Comparison of ENCODE assay signal across 19 cellular contexts in genomic region chr21:17609681-17610080, GRCh38. TPM values are rescaled to one million over a fixed set of nuclear protein-coding genes. Genes with fewer than 3 reads are reported as not detected.
DNase-seq lines count a peak whose midpoint lies in the region; ATAC-seq, FAIRE-seq and TF ChIP-seq lines count a peak whose summit lies in the region.
"Had no signal": no experiment of that assay in that cellular context is flagged by ENCODE, and none has a peak within 500 bp of the region (broad histone marks: within the 10 kb centered on the region; RNA-seq: fewer than 3 reads in every experiment).

No MANE protein-coding gene starts in this region.

- H3K36me3 ChIP-seq in HepG2 (replicated peaks in 1 of 2; ENCODE audit: control insufficient read depth in 1 of 2, insufficient read depth in 2 of 2, low read length in 2 of 2) (peaks cover under 1 to 18% of the 10 kb centered on the region in 2 experiments; a peak in 4 of 5 replicates), right lobe of liver (peaks cover 0 to 4% (median 0%) of the 10 kb centered on the region in 4 donors), transverse colon (peaks cover 0 to 6% (median 0%) of the 10 kb centered on the region in 4 donors), tibial nerve (peaks cover 0 to 17% (median 0%) of the 10 kb centered on the region in 3 donors)

- peak overlapping the region; percentile 67 for H3K27ac Mint-ChIP-seq in activated T-helper 1 cell treated with anti-CD3 and anti-CD28 coated beads, Interleukin-12 subunit alpha, Interleukin-12 subunit beta, Interleukin-2, Interleukin-4 antibody, amounts not matched to agents 30 ng/mL and 10 ng/mL and 1 ng/mL, durations not matched to agents 14 hours and 24 hours and 36 hours

- H3K9me3 Mint-ChIP-seq in activated T-helper 1 cell treated with anti-CD3 and anti-CD28 coated beads, Interleukin-12 subunit alpha, Interleukin-12 subunit beta, Interleukin-2, Interleukin-4 antibody, amounts not matched to agents 30 ng/mL and 10 ng/mL and 1 ng/mL, durations not matched to agents 14 hours and 24 hours and 36 hours, result no peaks in the 10 kb centered on the region
- H3K9me3 Mint-ChIP-seq: immature natural killer cell had no signal

- WGBS in HepG2 (ENCODE audit: low lambda C conversion rate), result 95% methylated on average over 2 of the region's 2 CpGs
- WGBS in right lobe of liver (ENCODE audit: insufficient coverage, low coverage, low lambda C conversion rate, missing lambda C conversion rate), result 88% methylated on average over 2 of the region's 2 CpGs
- 67 to 75% methylated on average over 2 of the region's 2 CpGs for WGBS in transverse colon (ENCODE audit: low coverage in 1 of 2), 2 donors
- WGBS in tibial nerve, 2 donors, result 90 to 96% methylated on average over 2 of the region's 2 CpGs

- H3K4me1 ChIP-seq in HepG2 (ENCODE audit: insufficient read depth, low read length) (peaks cover 44% of the 10 kb centered on the region), right lobe of liver (no peaks in the 10 kb centered on the region), foreskin keratinocyte (peaks cover 23% of the 10 kb centered on the region), transverse colon (peaks cover 15 to 51% (median 24%) of the 10 kb centered on the region in 4 donors), tibial nerve (peaks cover 0 to 44% (median 7%) of the 10 kb centered on the region in 4 donors)

- TF ChIP-seq POLR2A in HepG2 (IDR thresholded peaks at IDR 0.05; ENCODE audit: insufficient read depth in 1 of 2, low read depth in 2 of 2, low read length in 2 of 2) (no peak), right lobe of liver (IDR thresholded peaks at IDR 0.05) (no peak), transverse colon (IDR thresholded peaks at IDR 0.05) (no peak), tibial nerve (IDR thresholded peaks at IDR 0.05) (no peak)

- TF ChIP-seq RAD21 in HepG2 (CRISPR knock-in tag; IDR thresholded peaks at IDR 0.05), result no peak

- in situ Hi-C loops in HepG2 (cut with HindIII; ENCODE audit: extremely low pct_ligation_motif_present, low pct_unique_long_range_greater_than_20kb), result no loop called here
- in situ Hi-C loops in transverse colon (cut with MboI; ENCODE audit: low pct_ligation_motif_present in 1 of 4, low pct_unique_long_range_greater_than_20kb in 1 of 4, low sequenced_read_pairs in 3 of 4), result no loop called here

- H2AFZ ChIP-seq in HepG2 (ENCODE audit: low read length), result no peak overlapping the region

- H3K4me3 Mint-ChIP-seq in activated T-helper 1 cell treated with anti-CD3 and anti-CD28 coated beads, Interleukin-12 subunit alpha, Interleukin-12 subunit beta, Interleukin-2, Interleukin-4 antibody, amounts not matched to agents 30 ng/mL and 10 ng/mL and 1 ng/mL, durations not matched to agents 14 hours and 24 hours and 36 hours, result peak overlapping the region; percentile 88

- H3K9ac ChIP-seq in HepG2 (ENCODE audit: insufficient read depth, low read depth, low read length), result no peak overlapping the region

- CTCF ChIA-PET in HepG2 (lab: Yijun Ruan, JAX; ENCODE audit: low intra/inter-chr PET ratio, low total read pairs), result no interaction called here

- peaks cover 53% of the 10 kb centered on the region for H3K4me1 Mint-ChIP-seq in activated T-helper 1 cell treated with anti-CD3 and anti-CD28 coated beads, Interleukin-12 subunit alpha, Interleukin-12 subunit beta, Interleukin-2, Interleukin-4 antibody, amounts not matched to agents 30 ng/mL and 10 ng/mL and 1 ng/mL, durations not matched to agents 14 hours and 24 hours and 36 hours (ENCODE audit: low read depth)

- H3K9me3 ChIP-seq in HepG2 (ENCODE audit: low read length), result no peaks in the 10 kb centered on the region
- H3K9me3 ChIP-seq in right lobe of liver, result no peaks in the 10 kb centered on the region
- no peaks in the 10 kb centered on the region for H3K9me3 ChIP-seq in transverse colon
- no peaks in the 10 kb centered on the region for H3K9me3 ChIP-seq in tibial nerve

- no peak overlapping the region for H3K27ac ChIP-seq in HepG2 (ENCODE audit: extremely low read length, insufficient read depth, low read length)
- no peak overlapping the region for H3K27ac ChIP-seq in right lobe of liver
- H3K27ac ChIP-seq in foreskin keratinocyte, result peak overlapping the region; percentile 12
- H3K27ac ChIP-seq in transverse colon, result peak overlapping the region; percentile 39 to 94 (median 91)
- H3K27ac ChIP-seq in tibial nerve, result no peak overlapping the region
- H3K27ac ChIP-seq: cardiac muscle cell had no signal

- H3K4me3 ChIP-seq in HepG2 (replicated peaks in 1 of 3; ENCODE audit: insufficient read depth in 1 of 3, low read depth in 2 of 3, low read length in 3 of 3), result no peak overlapping the region
- H3K4me3 ChIP-seq in right lobe of liver, result no peak overlapping the region
- no peak overlapping the region for H3K4me3 ChIP-seq in transverse colon
- no peak overlapping the region for H3K4me3 ChIP-seq in tibial nerve
- H3K4me3 ChIP-seq: cardiac muscle cell had no signal

- 0 out of 2 replicates have a peak overlapping the region, but pooled peaks have one; percentile 89 for H3K4me2 ChIP-seq in HepG2 (ENCODE audit: low read depth, low read length)

- POLR2A ChIA-PET in HepG2 (lab: Yijun Ruan, JAX), result no interaction called here

- no peak for ATAC-seq in HepG2
- no peak for ATAC-seq in right lobe of liver
- ATAC-seq in foreskin keratinocyte, result no peak
- ATAC-seq: activated CD4-positive, CD25-positive, alpha-beta regulatory T cell treated with anti-CD3 and anti-CD28 coated beads, Interleukin-2, amount 50 U/mL, for 24 hours had no signal

- no peaks in the 10 kb centered on the region; a peak in 1 of 5 replicates for H3K27me3 ChIP-seq in HepG2 (ENCODE audit: control insufficient read depth in 1 of 2, insufficient read depth in 2 of 2, low read length in 2 of 2)
- H3K27me3 ChIP-seq in right lobe of liver, result no peaks in the 10 kb centered on the region
- H3K27me3 ChIP-seq in foreskin keratinocyte, result no peaks in the 10 kb centered on the region
- no peaks in the 10 kb centered on the region for H3K27me3 ChIP-seq in transverse colon
- H3K27me3 ChIP-seq in tibial nerve, result no peaks in the 10 kb centered on the region
- H3K27me3 ChIP-seq: cardiac muscle cell had no signal

- H3K36me3 Mint-ChIP-seq in activated T-helper 1 cell treated with anti-CD3 and anti-CD28 coated beads, Interleukin-12 subunit alpha, Interleukin-12 subunit beta, Interleukin-2, Interleukin-4 antibody, amounts not matched to agents 30 ng/mL and 10 ng/mL and 1 ng/mL, durations not matched to agents 14 hours and 24 hours and 36 hours (ENCODE audit: low read depth), result peaks cover 43% of the 10 kb centered on the region

- intact Hi-C loops in HepG2 (cut with micrococcal nuclease; ENCODE audit: unreplicated experiment), result loop anchor here (10.0 kb wide), 1 partner anchor 205 kb away; the partner anchor contains the start of gene C21orf91
- intact Hi-C loops in right lobe of liver (cut with DNase I), result no loop called here
- intact Hi-C loops in activated T-helper 1 cell treated with anti-CD3 and anti-CD28 coated beads, Interleukin-12 subunit alpha, Interleukin-12 subunit beta, Interleukin-2, Interleukin-4 antibody, amounts not matched to agents 30 ng/mL and 10 ng/mL and 1 ng/mL, durations not matched to agents 14 hours and 24 hours and 36 hours (cut with micrococcal nuclease), result loop anchor here (2.0 to 5.0 kb wide), 3 partner anchors 15 to 1877 kb away; no protein-coding TSS in a partner anchor
- intact Hi-C loops in transverse colon (cut with DNase I; ENCODE audit: low total_unique reads), result no loop called here

- FAIRE-seq in HepG2 (lab: Jason Lieb, UNC), result no peak

- TF ChIP-seq CTCF in HepG2 (CRISPR knock-in tag; IDR thresholded peaks at IDR 0.05), result no peak
- no peak for TF ChIP-seq CTCF in right lobe of liver (IDR thresholded peaks at IDR 0.05)
- TF ChIP-seq CTCF in foreskin keratinocyte (conservative IDR thresholded peaks at IDR 0.05), result no peak
- TF ChIP-seq CTCF in transverse colon (IDR thresholded peaks at IDR 0.05), result no peak
- no peak for TF ChIP-seq CTCF in tibial nerve (IDR thresholded peaks at IDR 0.05)

- no peak for DNase-seq in HepG2 (ENCODE audit: low spot score)
- DNase-seq in right lobe of liver, result no peak
- no peak for DNase-seq in activated T-helper 1 cell treated with anti-CD3 and anti-CD28 coated beads, Interleukin-12 subunit alpha, Interleukin-12 subunit beta, Interleukin-2, Interleukin-4 antibody, amounts not matched to agents 30 ng/mL and 10 ng/mL and 1 ng/mL, durations not matched to agents 14 hours and 24 hours and 36 hours (ENCODE audit: low spot score)
- DNase-seq in foreskin keratinocyte, result no peak
- no peak for DNase-seq in transverse colon
- no peak for DNase-seq in SW 1271 (lab: John Stamatoyannopoulos, UW)
- DNase-seq in NCI-H510A treated with DMSO at 0.1 percent for 48 hours (lab: John Stamatoyannopoulos, UW), result no peak
- no peak for DNase-seq in tibial nerve (ENCODE audit: low spot score in 2 of 2)
- DNase-seq: head of caudate nucleus; immature natural killer cell; Karpas-422; NCI-H2107; NCI-H524 treated with DMSO at 0.1 percent for 48 hours; Right ventricle myocardium superior; stimulated activated CD4-positive, alpha-beta T cell treated with anti-CD3 and anti-CD28 coated beads, Interleukin-4, amount 100 ng/mL, for 1 hour; substantia nigra; T1000 had no signal

- no peaks in the 10 kb centered on the region for H3K27me3 Mint-ChIP-seq in activated T-helper 1 cell treated with anti-CD3 and anti-CD28 coated beads, Interleukin-12 subunit alpha, Interleukin-12 subunit beta, Interleukin-2, Interleukin-4 antibody, amounts not matched to agents 30 ng/mL and 10 ng/mL and 1 ng/mL, durations not matched to agents 14 hours and 24 hours and 36 hours (ENCODE audit: insufficient read depth)

- H3K79me2 ChIP-seq in HepG2 (ENCODE audit: insufficient read depth, low read length), result peaks cover 53% of the 10 kb centered on the region

- BruUV-seq in HepG2 (replicated peaks; lab: Mats Ljungman, UMichigan), result no TSS peak

- H4K20me1 ChIP-seq in HepG2 (ENCODE audit: insufficient read depth, low read length), result no peaks in the 10 kb centered on the region

- TF ChIP-seq EP300 in HepG2 (IDR thresholded peaks at IDR 0.05; ENCODE audit: low read depth in 2 of 2, low read length in 2 of 2) (no peak), HepG2 (CRISPR knock-in tag; IDR thresholded peaks at IDR 0.05; ENCODE audit: borderline replicate concordance) (no peak), transverse colon (IDR thresholded peaks at IDR 0.05; ENCODE audit: low read depth) (no peak), tibial nerve (IDR thresholded peaks at IDR 0.05) (no peak)

RNA-seq across cellular contexts. Expression of gene BTG3, which starts 3.0 kb away (rescaled TPM):
- total RNA-seq in HepG2 (2016; rRNA removed; fragmentation: Illumina TruSeq; extraction: Trizol) (11.6 and 13.9 TPM in 2 replicates), right lobe of liver (10 to 100 TPM in 2 of 6 experiments, 1 to 10 TPM in 4; 1.1 to 14.3 (median 5.6) TPM), foreskin keratinocyte (54.2 and 62.2 TPM in 2 replicates), transverse colon (100 to 1,000 TPM in 1 of 4 donors, 10 to 100 TPM in 3; 26.9 to 152 (median 45.3) TPM), tibial nerve (10 to 100 TPM; 46.2 to 66.6 (median 49.9) TPM)
- total RNA-seq in HepG2 (2016; cell fraction: cytosol; rRNA removed; fragmentation: Illumina TruSeq; extraction: Trizol; ENCODE audit: low read depth), result 2.6 and 3.3 TPM in 2 replicates
- total RNA-seq in HepG2 (2016; cell fraction: insoluble cytoplasmic fraction; rRNA removed; fragmentation: Illumina TruSeq; extraction: Trizol), result 14.2 and 15.8 TPM in 2 replicates
- 5.4 and 6.1 TPM in 2 replicates for total RNA-seq in HepG2 (2016; cell fraction: membrane; rRNA removed; fragmentation: Illumina TruSeq; extraction: Trizol)
- 28.7 and 34.0 TPM in 2 replicates for total RNA-seq in HepG2 (2016; cell fraction: nucleus; rRNA removed; fragmentation: Illumina TruSeq; extraction: Trizol)
- polyA plus RNA-seq in HepG2 (2011; rRNA removed) (22.5 and 27.4 TPM in 2 replicates), foreskin keratinocyte (50.4 and 60.7 TPM in 2 replicates)
- 11.5 and 19.2 TPM in 2 replicates for polyA plus RNA-seq in HepG2 (2011; cell fraction: cytosol; rRNA removed)
- polyA plus RNA-seq in HepG2 (2011; cell fraction: nucleus; rRNA removed), result 12.4 and 14.1 TPM in 2 replicates
- 42.9 and 43.4 TPM in 2 replicates for polyA plus RNA-seq in HepG2 (2012)
- 2.5 and 3.0 TPM in 2 replicates for polyA plus RNA-seq in HepG2 (2016; cell fraction: cytosol; fragmentation: Illumina TruSeq; extraction: Trizol; ENCODE audit: low read depth)
- 20.7 and 21.3 TPM in 2 replicates for polyA plus RNA-seq in HepG2 (2016; cell fraction: insoluble cytoplasmic fraction; fragmentation: Illumina TruSeq; extraction: Trizol; ENCODE audit: low read depth)
- 4.3 and 4.4 TPM in 2 replicates for polyA plus RNA-seq in HepG2 (2016; cell fraction: membrane; fragmentation: Illumina TruSeq; extraction: Trizol; ENCODE audit: low read depth)
- polyA plus RNA-seq in HepG2 (2016; cell fraction: nucleus; fragmentation: Illumina TruSeq; extraction: Trizol; ENCODE audit: insufficient read depth, low read depth), result 26.5 and 30.1 TPM in 2 replicates
- polyA minus RNA-seq in HepG2 (2011; rRNA and poly(A)+ RNA removed; ENCODE audit: low replicate concordance), result 3.9 and 11.3 TPM in 2 replicates
- 9.0 and 9.1 TPM in 2 replicates for polyA minus RNA-seq in HepG2 (2011; cell fraction: cytosol; rRNA and poly(A)+ RNA removed)
- polyA minus RNA-seq in HepG2 (2011; cell fraction: nucleus; rRNA and poly(A)+ RNA removed), result 42.6 and 51.3 TPM in 2 replicates
- 83.6 and 96.2 TPM in 2 replicates for total RNA-seq in activated T-helper 1 cell treated with anti-CD3 and anti-CD28 coated beads, Interleukin-12 subunit alpha, Interleukin-12 subunit beta, Interleukin-2, Interleukin-4 antibody, amounts not matched to agents 30 ng/mL and 10 ng/mL and 1 ng/mL, durations not matched to agents 14 hours and 24 hours and 36 hours

Comparison
In these comparisons a context has a peak if more than half of its experiments do, and no peak if none do; other contexts are left out.
1. intact Hi-C loops: an anchor here in HepG2 (10.0 kb wide) and activated T-helper 1 cell treated with anti-CD3 and anti-CD28 coated beads, Interleukin-12 subunit alpha, Interleukin-12 subunit beta, Interleukin-2, Interleukin-4 antibody, amounts not matched to agents 30 ng/mL and 10 ng/mL and 1 ng/mL, durations not matched to agents 14 hours and 24 hours and 36 hours (2.0 to 5.0 kb wide); none called in right lobe of liver and transverse colon.
2. H3K27ac ChIP-seq: peak in foreskin keratinocyte (single experiment) and transverse colon (4 of 4); none in HepG2 (single experiment), right lobe of liver (0 of 3) and tibial nerve (0 of 4).